Comparison of ENCODE assay signal across 22 cellular contexts in genomic region chr9:2335260-2335659, GRCh38.
"Had no signal": no experiment of that assay in that cellular context is flagged by ENCODE, and none has a peak within 500 bp of the region (broad histone marks: within the 10 kb centered on the region; RNA-seq: fewer than 3 reads in every experiment).

No MANE protein-coding gene starts in this region.

- ATAC-seq: activated CD8-positive, alpha-beta T cell treated with anti-CD3 and anti-CD28 coated beads for 36 hours; activated naive CD8-positive, alpha-beta T cell treated with anti-CD3 and anti-CD28 coated beads, Interleukin-2, amount 50 U/mL, for 24 hours; effector memory CD8-positive, alpha-beta T cell; gastroesophageal sphincter; lower lobe of right lung; natural killer cell treated with Interleukin-12 subunit alpha and Interleukin-12 subunit beta and Interleukin-15 and Interleukin-18, amount 100 ng/mL, for 72 hours had no signal

- DNase-seq: activated CD4-positive, alpha-beta T cell treated with anti-CD3 and anti-CD28 coated beads for 1 hour; activated CD4-positive, alpha-beta T cell treated with anti-CD3 and anti-CD28 coated beads, Interleukin-2, amount 10 ng/mL, durations not matched to agents 7 days and 5 days; activated CD8-positive, alpha-beta T cell treated with anti-CD3 and anti-CD28 coated beads for 36 hours; activated naive CD8-positive, alpha-beta T cell treated with anti-CD3 and anti-CD28 coated beads, Interleukin-2, amount 50 U/mL, for 24 hours; activated T-cell treated with anti-CD3 and anti-CD28 coated beads, Interleukin-2, amount 50 U/mL, for 48 hours; amygdala; dorsolateral prefrontal cortex; effector memory CD8-positive, alpha-beta T cell; hippocampal formation; left cardiac atrium; lower lobe of right lung; mesenchymal stem cell; ovary; retina; spleen; stimulated activated naive CD4-positive, alpha-beta T cell; T-helper 2 cell had no signal

- H3K4me3 ChIP-seq: breast epithelium, dorsolateral prefrontal cortex, gastroesophageal sphincter, lower lobe of right lung, ovary, prostate gland, spleen, tibial nerve had no signal

- H3K27me3 ChIP-seq: breast epithelium, dorsolateral prefrontal cortex, gastroesophageal sphincter, spleen, tibial nerve had no signal

- H3K9me3 ChIP-seq: breast epithelium, gastroesophageal sphincter, lower lobe of right lung, ovary, prostate gland, spleen, tibial nerve had no signal

- H3K36me3 ChIP-seq: breast epithelium, gastroesophageal sphincter, lower lobe of right lung, ovary, prostate gland, spleen, tibial nerve had no signal

- H3K27ac ChIP-seq: breast epithelium, dorsolateral prefrontal cortex, gastroesophageal sphincter, lower lobe of right lung, ovary, prostate gland, tibial nerve had no signal

- H3K4me1 ChIP-seq: breast epithelium, lower lobe of right lung had no signal
